In the genomic region with DNA sequence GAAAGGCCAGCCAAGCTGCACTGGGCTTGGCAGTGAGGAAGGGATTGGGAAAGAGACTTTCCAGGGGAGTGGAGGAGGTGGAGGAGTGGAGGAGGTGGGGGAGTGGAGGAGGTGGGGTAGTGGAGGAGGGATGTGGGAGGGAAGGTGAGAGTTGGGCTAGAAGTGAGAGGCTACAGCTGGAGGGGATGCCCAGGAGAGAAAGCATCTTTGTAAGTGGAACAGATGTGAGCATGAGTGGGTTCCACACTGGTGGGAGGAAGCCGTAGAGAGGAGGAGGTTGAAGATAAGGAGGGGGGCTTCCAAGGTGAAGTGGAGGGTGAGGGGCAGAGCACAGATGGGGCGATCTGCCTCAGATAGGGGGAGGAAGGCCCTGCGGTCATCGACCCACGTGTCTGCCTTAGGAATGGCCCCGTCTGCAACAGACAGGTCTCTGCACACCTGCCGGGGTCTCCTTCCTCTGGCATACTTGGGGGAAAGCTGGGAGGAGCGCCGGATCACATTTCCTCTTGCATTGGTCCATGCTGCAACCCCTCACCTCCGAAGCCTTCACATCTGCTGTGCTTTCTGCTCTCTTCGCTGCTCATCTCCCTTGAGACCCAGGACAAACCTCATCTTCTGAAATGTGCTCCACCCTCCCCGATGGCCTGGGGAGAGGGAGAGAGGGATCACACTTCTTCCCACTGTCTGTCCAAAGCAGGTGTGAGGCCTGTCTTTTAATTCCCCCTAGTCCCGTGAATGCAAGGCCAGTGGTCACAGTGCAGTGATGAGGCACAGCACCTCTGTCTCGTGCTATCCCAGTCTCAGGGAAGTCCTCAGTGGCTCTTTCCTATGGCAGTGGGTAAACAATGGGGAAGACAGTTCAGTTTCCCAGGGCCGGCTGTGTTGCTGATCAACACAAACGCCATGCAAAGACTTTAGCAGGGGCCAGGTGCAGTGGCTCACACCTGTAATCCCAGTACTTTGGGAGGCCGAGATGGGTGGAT, we compare ENCODE assay signal across 2 cellular contexts.
A peak's percentile ranks its signal among the peaks of the same experiment; 100 is the strongest.
TF ChIP-seq lines count a peak whose summit lies in the region.

No MANE protein-coding gene starts in this region.

TF ChIP-seq in GM12891, 5 proteins besides CTCF, POLR2A, EP300 and RAD21:
- no peak for TF ChIP-seq TAF1 (IDR thresholded peaks at IDR 0.05; ENCODE audit: low read depth, low read length)
- no peak for TF ChIP-seq PAX5 (IDR thresholded peaks at IDR 0.05; ENCODE audit: insufficient read depth, low read length, severe bottlenecking)
- TF ChIP-seq POU2F2 (IDR thresholded peaks at IDR 0.05; ENCODE audit: low read depth, low read length) = no peak
- no peak for TF ChIP-seq SPI1 (IDR thresholded peaks at IDR 0.05; ENCODE audit: low read depth, low read length)
- TF ChIP-seq POLR2AphosphoS5 (IDR thresholded peaks at IDR 0.05; ENCODE audit: low read depth, low read length) = no peak

TF ChIP-seq in HepG2, 621 proteins besides CTCF, POLR2A, EP300 and RAD21:
- peak; percentile 41 for TF ChIP-seq PCBP2 (optimal IDR thresholded peaks at IDR 0.05; ENCODE audit: low read depth, low read length, poor library complexity, severe bottlenecking)
- no peak for TF ChIP-seq NR2F6 (IDR thresholded peaks at IDR 0.05)
- TF ChIP-seq NR2F6 (CRISPR knock-in tag; IDR thresholded peaks at IDR 0.05) = no peak
- TF ChIP-seq JARID2 (CRISPR knock-in tag; IDR thresholded peaks at IDR 0.05; ENCODE audit: insufficient replicate concordance) = no peak
- TF ChIP-seq, protein P1, sequence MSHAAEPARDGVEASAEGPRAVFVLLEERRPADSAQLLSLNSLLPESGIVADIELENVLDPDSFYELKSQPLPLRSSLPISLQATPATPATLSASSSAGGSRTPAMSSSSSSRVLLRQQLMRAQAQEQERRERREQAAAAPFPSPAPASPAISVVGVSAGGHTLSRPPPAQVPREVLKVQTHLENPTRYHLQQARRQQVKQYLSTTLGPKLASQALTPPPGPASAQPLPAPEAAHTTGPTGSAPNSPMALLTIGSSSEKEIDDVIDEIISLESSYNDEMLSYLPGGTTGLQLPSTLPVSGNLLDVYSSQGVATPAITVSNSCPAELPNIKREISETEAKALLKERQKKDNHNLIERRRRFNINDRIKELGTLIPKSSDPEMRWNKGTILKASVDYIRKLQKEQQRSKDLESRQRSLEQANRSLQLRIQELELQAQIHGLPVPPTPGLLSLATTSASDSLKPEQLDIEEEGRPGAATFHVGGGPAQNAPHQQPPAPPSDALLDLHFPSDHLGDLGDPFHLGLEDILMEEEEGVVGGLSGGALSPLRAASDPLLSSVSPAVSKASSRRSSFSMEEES (CRISPR knock-in tag; IDR thresholded peaks at IDR 0.05) = no peak
- TF ChIP-seq ZNF263 (CRISPR knock-in tag; IDR thresholded peaks at IDR 0.05) = peak; percentile 41; the same call in 1 of the 2 replicates
- no peak for TF ChIP-seq ZNF773 (CRISPR knock-in tag; IDR thresholded peaks at IDR 0.05; ENCODE audit: borderline replicate concordance)
- TF ChIP-seq, protein P2, sequence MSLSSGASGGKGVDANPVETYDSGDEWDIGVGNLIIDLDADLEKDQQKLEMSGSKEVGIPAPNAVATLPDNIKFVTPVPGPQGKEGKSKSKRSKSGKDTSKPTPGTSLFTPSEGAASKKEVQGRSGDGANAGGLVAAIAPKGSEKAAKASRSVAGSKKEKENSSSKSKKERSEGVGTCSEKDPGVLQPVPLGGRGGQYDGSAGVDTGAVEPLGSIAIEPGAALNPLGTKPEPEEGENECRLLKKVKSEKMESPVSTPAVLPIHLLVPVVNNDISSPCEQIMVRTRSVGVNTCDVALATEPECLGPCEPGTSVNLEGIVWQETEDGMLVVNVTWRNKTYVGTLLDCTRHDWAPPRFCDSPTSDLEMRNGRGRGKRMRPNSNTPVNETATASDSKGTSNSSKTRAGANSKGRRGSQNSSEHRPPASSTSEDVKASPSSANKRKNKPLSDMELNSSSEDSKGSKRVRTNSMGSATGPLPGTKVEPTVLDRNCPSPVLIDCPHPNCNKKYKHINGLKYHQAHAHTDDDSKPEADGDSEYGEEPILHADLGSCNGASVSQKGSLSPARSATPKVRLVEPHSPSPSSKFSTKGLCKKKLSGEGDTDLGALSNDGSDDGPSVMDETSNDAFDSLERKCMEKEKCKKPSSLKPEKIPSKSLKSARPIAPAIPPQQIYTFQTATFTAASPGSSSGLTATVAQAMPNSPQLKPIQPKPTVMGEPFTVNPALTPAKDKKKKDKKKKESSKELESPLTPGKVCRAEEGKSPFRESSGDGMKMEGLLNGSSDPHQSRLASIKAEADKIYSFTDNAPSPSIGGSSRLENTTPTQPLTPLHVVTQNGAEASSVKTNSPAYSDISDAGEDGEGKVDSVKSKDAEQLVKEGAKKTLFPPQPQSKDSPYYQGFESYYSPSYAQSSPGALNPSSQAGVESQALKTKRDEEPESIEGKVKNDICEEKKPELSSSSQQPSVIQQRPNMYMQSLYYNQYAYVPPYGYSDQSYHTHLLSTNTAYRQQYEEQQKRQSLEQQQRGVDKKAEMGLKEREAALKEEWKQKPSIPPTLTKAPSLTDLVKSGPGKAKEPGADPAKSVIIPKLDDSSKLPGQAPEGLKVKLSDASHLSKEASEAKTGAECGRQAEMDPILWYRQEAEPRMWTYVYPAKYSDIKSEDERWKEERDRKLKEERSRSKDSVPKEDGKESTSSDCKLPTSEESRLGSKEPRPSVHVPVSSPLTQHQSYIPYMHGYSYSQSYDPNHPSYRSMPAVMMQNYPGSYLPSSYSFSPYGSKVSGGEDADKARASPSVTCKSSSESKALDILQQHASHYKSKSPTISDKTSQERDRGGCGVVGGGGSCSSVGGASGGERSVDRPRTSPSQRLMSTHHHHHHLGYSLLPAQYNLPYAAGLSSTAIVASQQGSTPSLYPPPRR (CRISPR knock-in tag; IDR thresholded peaks at IDR 0.05; ENCODE audit: borderline replicate concordance) = no peak
- TF ChIP-seq YEATS2 (CRISPR knock-in tag; IDR thresholded peaks at IDR 0.05; ENCODE audit: borderline replicate concordance) = no peak
- no peak for TF ChIP-seq ZFAT (CRISPR knock-in tag; conservative IDR thresholded peaks at IDR 0.05)
